Comparison of ENCODE assay signal across 1 cellular context in genomic region chr1:147669475-147670318, GRCh38.
TF ChIP-seq lines count a peak whose summit lies in the region.

No MANE protein-coding gene starts in this region.

TF ChIP-seq in HepG2, 621 proteins besides CTCF, POLR2A, EP300 and RAD21 (continued from another document and continues in another):
- TF ChIP-seq ZBTB2 (CRISPR knock-in tag; IDR thresholded peaks at IDR 0.05; ENCODE audit: low read depth) (0 out of 2 replicates have a peak, but pooled peaks have one; percentile 27), ELF1 (CRISPR knock-in tag; IDR thresholded peaks at IDR 0.05) (no peak), ZNF430 (CRISPR knock-in tag; IDR thresholded peaks at IDR 0.05) (no peak; the same call in 1 of the 2 replicates), ZNF670 (CRISPR knock-in tag; IDR thresholded peaks at IDR 0.05; ENCODE audit: borderline replicate concordance) (0 out of 2 replicates have a peak, but pooled peaks have one; percentile 54), SAP130 (CRISPR knock-in tag; IDR thresholded peaks at IDR 0.05; ENCODE audit: low read depth) (peak; percentile 50; the same call in 1 of the 2 replicates), SAFB2 (CRISPR knock-in tag; IDR thresholded peaks at IDR 0.05; ENCODE audit: borderline replicate concordance, low read depth) (no peak), LBX2 (CRISPR knock-in tag; IDR thresholded peaks at IDR 0.05; ENCODE audit: borderline replicate concordance) (peak; percentile 68; the same call in 1 of the 2 replicates), ARID2 (CRISPR knock-in tag; IDR thresholded peaks at IDR 0.05; ENCODE audit: borderline replicate concordance) (peak; percentile 64; the same call in 1 of the 2 replicates), ZNF280D (CRISPR knock-in tag; IDR thresholded peaks at IDR 0.05) (peak; percentile 78), U2AF1 (optimal IDR thresholded peaks at IDR 0.05; ENCODE audit: low read depth, low read length) (no peak), STAT5B (CRISPR knock-in tag; IDR thresholded peaks at IDR 0.05) (no peak), ZBTB44 (CRISPR knock-in tag; IDR thresholded peaks at IDR 0.05) (no peak), MLX (CRISPR knock-in tag; IDR thresholded peaks at IDR 0.05) (no peak), SP140L (CRISPR knock-in tag; IDR thresholded peaks at IDR 0.05; ENCODE audit: borderline replicate concordance) (no peak), PRDM4 (CRISPR knock-in tag; IDR thresholded peaks at IDR 0.05; ENCODE audit: borderline replicate concordance) (no peak), SRSF9 (IDR thresholded peaks at IDR 0.05; ENCODE audit: borderline replicate concordance, insufficient read depth, low read depth, low read length, poor library complexity, severe bottlenecking) (no peak), DNMT1 (CRISPR knock-in tag; IDR thresholded peaks at IDR 0.05) (no peak), ZNF367 (CRISPR knock-in tag; IDR thresholded peaks at IDR 0.05; ENCODE audit: borderline replicate concordance) (no peak), RERE (CRISPR knock-in tag; IDR thresholded peaks at IDR 0.05; ENCODE audit: low read depth) (no peak), ZNF468 (CRISPR knock-in tag; IDR thresholded peaks at IDR 0.05) (no peak), KLF9 (CRISPR knock-in tag; IDR thresholded peaks at IDR 0.05; ENCODE audit: low read depth) (no peak), MAFK (conservative IDR thresholded peaks at IDR 0.05 in 1 of 2, IDR thresholded peaks at IDR 0.05 in 1 of 2; ENCODE audit: low read length in 2 of 2) (peak; percentile 60 to 68; a peak in 3 of 4 replicates), ZNF724P (CRISPR knock-in tag; IDR thresholded peaks at IDR 0.05; ENCODE audit: borderline replicate concordance) (peak; percentile 76; the same call in 1 of the 2 replicates), ZNF629 (CRISPR knock-in tag; conservative IDR thresholded peaks at IDR 0.05) (no peak), SMAD1 (CRISPR knock-in tag; IDR thresholded peaks at IDR 0.05; ENCODE audit: borderline replicate concordance, low read depth) (no peak), FOXO1 (CRISPR knock-in tag; IDR thresholded peaks at IDR 0.05) (no peak), AHDC1 (CRISPR knock-in tag; IDR thresholded peaks at IDR 0.05; ENCODE audit: borderline replicate concordance) (no peak), ZNF7 (CRISPR knock-in tag; IDR thresholded peaks at IDR 0.05) (no peak), NR2F1 (CRISPR knock-in tag; IDR thresholded peaks at IDR 0.05) (no peak), ZSCAN22 (CRISPR knock-in tag; IDR thresholded peaks at IDR 0.05) (no peak), ZBTB37 (CRISPR knock-in tag; IDR thresholded peaks at IDR 0.05) (no peak), RCOR2 (CRISPR knock-in tag; IDR thresholded peaks at IDR 0.05) (no peak), ONECUT2 (CRISPR knock-in tag; IDR thresholded peaks at IDR 0.05) (no peak), KDM4B (CRISPR knock-in tag; IDR thresholded peaks at IDR 0.05) (no peak)
